24 cellular contexts compared by ENCODE assay signal in the genomic region with DNA sequence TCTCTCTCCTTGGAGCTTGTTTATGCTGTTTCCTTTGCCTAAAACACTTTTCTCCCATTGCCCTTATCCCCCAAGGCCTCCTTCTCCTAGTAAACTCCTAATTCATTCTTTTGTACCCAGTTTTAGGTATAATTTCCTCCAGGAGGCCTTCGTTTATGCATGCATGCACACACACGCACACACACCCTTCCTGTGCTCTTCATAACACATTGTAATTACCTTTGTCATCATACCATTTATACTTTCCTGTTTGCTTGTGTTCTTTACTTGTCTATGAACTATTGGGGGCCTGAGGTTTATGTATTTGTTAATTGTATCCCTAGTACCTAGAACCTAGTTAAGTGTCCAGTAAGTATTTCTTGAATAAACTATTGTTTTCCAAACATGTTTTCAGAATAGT. TPM values are rescaled to one million over a fixed set of nuclear protein-coding genes. Genes with fewer than 3 reads are reported as not detected.
DNase-seq lines count a peak whose midpoint lies in the region; ATAC-seq and TF ChIP-seq lines count a peak whose summit lies in the region.
"Had no signal": no experiment of that assay in that cellular context is flagged by ENCODE, and none has a peak within 500 bp of the region (broad histone marks: within the 10 kb centered on the region; RNA-seq: fewer than 3 reads in every experiment).

No MANE protein-coding gene starts in this region.

- H3K27ac Mint-ChIP-seq in activated naive CD4-positive, alpha-beta T cell treated with anti-CD3 and anti-CD28 coated beads, Interleukin-2, amount 50 U/mL, for 24 hours = peak overlapping the region; percentile 7
- H3K27ac Mint-ChIP-seq in activated naive CD4-positive, alpha-beta T cell treated with anti-CD3 and anti-CD28 coated beads, Interleukin-2, amount 10 ng/mL, durations not matched to agents 7 days and 5 days = no peak overlapping the region
- H3K27ac Mint-ChIP-seq in T-cell = peak overlapping the region; percentile 28 to 66
- H3K27ac Mint-ChIP-seq in stimulated activated memory B cell treated with anti-CD40 and anti-IgM and Interleukin-4, amounts not matched to agents 10 μg/mL and 1 μg/mL and 100 μg/mL, for 72 hours = peak overlapping the region; percentile 74

- no peak for TF ChIP-seq CTCF in foreskin keratinocyte (conservative IDR thresholded peaks at IDR 0.05)
- no peak for TF ChIP-seq CTCF in right atrium auricular region (IDR thresholded peaks at IDR 0.05)

- H3K27me3 ChIP-seq in foreskin keratinocyte (no peaks in the 10 kb centered on the region), MG63 (no peaks in the 10 kb centered on the region), right atrium auricular region (no peaks in the 10 kb centered on the region)
- H3K27me3 ChIP-seq: left lung, suprapubic skin, vagina had no signal

- no peak overlapping the region for H3K4me3 ChIP-seq in MG63
- H3K4me3 ChIP-seq in right atrium auricular region = no peak overlapping the region
- H3K4me3 ChIP-seq: left lung, suprapubic skin, vagina had no signal

- H3K4me1 ChIP-seq in foreskin keratinocyte = peaks cover 38% of the 10 kb centered on the region
- H3K4me1 ChIP-seq in right atrium auricular region = no peaks in the 10 kb centered on the region
- H3K4me1 ChIP-seq: left lung, suprapubic skin, vagina had no signal

- no peaks in the 10 kb centered on the region for H3K27me3 Mint-ChIP-seq in activated naive CD4-positive, alpha-beta T cell treated with anti-CD3 and anti-CD28 coated beads, Interleukin-2, amount 50 U/mL, for 24 hours
- no peaks in the 10 kb centered on the region for H3K27me3 Mint-ChIP-seq in activated naive CD4-positive, alpha-beta T cell treated with anti-CD3 and anti-CD28 coated beads, Interleukin-2, amount 10 ng/mL, durations not matched to agents 7 days and 5 days
- peaks cover 0 to 8% of the 10 kb centered on the region in 2 donors for H3K27me3 Mint-ChIP-seq in T-cell
- H3K27me3 Mint-ChIP-seq in stimulated activated memory B cell treated with anti-CD40 and anti-IgM and Interleukin-4, amounts not matched to agents 10 μg/mL and 1 μg/mL and 100 μg/mL, for 72 hours = no peaks in the 10 kb centered on the region

- peaks cover 9% of the 10 kb centered on the region for H3K36me3 ChIP-seq in MG63
- peaks cover 10% of the 10 kb centered on the region for H3K36me3 ChIP-seq in right atrium auricular region

- H3K27ac ChIP-seq in foreskin keratinocyte = peak overlapping the region; percentile 54
- H3K27ac ChIP-seq in right atrium auricular region = no peak overlapping the region
- H3K27ac ChIP-seq: C4-2B, left lung, suprapubic skin, vagina had no signal

- CTCF ChIA-PET in activated naive CD4-positive, alpha-beta T cell treated with anti-CD3 and anti-CD28 coated beads, Interleukin-2, amount 10 ng/mL, durations not matched to agents 7 days and 5 days (lab: Charles Lee) = no interaction called here
- CTCF ChIA-PET in T-cell (lab: Charles Lee) = no interaction called here

- H3K4me1 Mint-ChIP-seq in activated naive CD4-positive, alpha-beta T cell treated with anti-CD3 and anti-CD28 coated beads, Interleukin-2, amount 50 U/mL, for 24 hours = peaks cover 13% of the 10 kb centered on the region
- H3K4me1 Mint-ChIP-seq in activated naive CD4-positive, alpha-beta T cell treated with anti-CD3 and anti-CD28 coated beads, Interleukin-2, amount 10 ng/mL, durations not matched to agents 7 days and 5 days = peaks cover 3% of the 10 kb centered on the region
- H3K4me1 Mint-ChIP-seq in T-cell = peaks cover 8 to 20% (median 18%) of the 10 kb centered on the region in 3 donors
- peaks cover 25% of the 10 kb centered on the region for H3K4me1 Mint-ChIP-seq in stimulated activated memory B cell treated with anti-CD40 and anti-IgM and Interleukin-4, amounts not matched to agents 10 μg/mL and 1 μg/mL and 100 μg/mL, for 72 hours

- H3K9me3 Mint-ChIP-seq in activated naive CD4-positive, alpha-beta T cell treated with anti-CD3 and anti-CD28 coated beads, Interleukin-2, amount 50 U/mL, for 24 hours = no peaks in the 10 kb centered on the region
- H3K9me3 Mint-ChIP-seq in activated naive CD4-positive, alpha-beta T cell treated with anti-CD3 and anti-CD28 coated beads, Interleukin-2, amount 10 ng/mL, durations not matched to agents 7 days and 5 days = no peaks in the 10 kb centered on the region
- no peaks in the 10 kb centered on the region for H3K9me3 Mint-ChIP-seq in T-cell
- H3K9me3 Mint-ChIP-seq in stimulated activated memory B cell treated with anti-CD40 and anti-IgM and Interleukin-4, amounts not matched to agents 10 μg/mL and 1 μg/mL and 100 μg/mL, for 72 hours = no peaks in the 10 kb centered on the region

- POLR2A ChIA-PET in T-cell (lab: Charles Lee) = no interaction called here

- H3K9me3 ChIP-seq in MG63 (no peaks in the 10 kb centered on the region), right atrium auricular region (no peaks in the 10 kb centered on the region)
- H3K9me3 ChIP-seq: left lung, suprapubic skin, vagina had no signal

- H3K36me3 Mint-ChIP-seq in activated naive CD4-positive, alpha-beta T cell treated with anti-CD3 and anti-CD28 coated beads, Interleukin-2, amount 50 U/mL, for 24 hours = no peaks in the 10 kb centered on the region
- peaks cover 33% of the 10 kb centered on the region for H3K36me3 Mint-ChIP-seq in activated naive CD4-positive, alpha-beta T cell treated with anti-CD3 and anti-CD28 coated beads, Interleukin-2, amount 10 ng/mL, durations not matched to agents 7 days and 5 days
- peaks cover 23% of the 10 kb centered on the region for H3K36me3 Mint-ChIP-seq in T-cell
- peaks cover 40% of the 10 kb centered on the region for H3K36me3 Mint-ChIP-seq in stimulated activated memory B cell treated with anti-CD40 and anti-IgM and Interleukin-4, amounts not matched to agents 10 μg/mL and 1 μg/mL and 100 μg/mL, for 72 hours

- ATAC-seq in T-cell (replicated peaks in 1 of 4) (no peak), foreskin keratinocyte (peak; percentile 60)
- no peak for ATAC-seq in stimulated activated memory B cell treated with anti-CD40 and anti-IgM and Interleukin-4, amounts not matched to agents 10 μg/mL and 1 μg/mL and 100 μg/mL, for 72 hours
- ATAC-seq: left lung, right cardiac atrium had no signal

- no peak for DNase-seq in activated naive CD4-positive, alpha-beta T cell treated with anti-CD3 and anti-CD28 coated beads, Interleukin-2, amount 10 ng/mL, durations not matched to agents 7 days and 5 days
- no peak for DNase-seq in T-cell
- DNase-seq in foreskin keratinocyte = peak in 1 of 2 donors; percentile 46
- DNase-seq in MG63 = no peak
- DNase-seq in SIG-M5 (lab: John Stamatoyannopoulos, UW) = no peak
- DNase-seq in right atrium auricular region (ENCODE audit: low spot score) = no peak
- DNase-seq: activated naive CD4-positive, alpha-beta T cell; amygdala; cerebellar nuclear complex; effector memory CD4-positive, alpha-beta T cell; GDM1; glutamatergic neuron; GOT3; left lung; NCI-H1694 treated with DMSO at 0.1 percent for 48 hours; NCI-H69; nucleus accumbens; right cardiac atrium; stimulated activated CD8-positive, alpha-beta memory T cell treated with anti-CD3 and anti-CD28 coated beads, Interleukin-4, amount 100 ng/mL, for 48 hours had no signal

- H3K4me3 Mint-ChIP-seq in activated naive CD4-positive, alpha-beta T cell treated with anti-CD3 and anti-CD28 coated beads, Interleukin-2, amount 50 U/mL, for 24 hours = no peak overlapping the region
- no peak overlapping the region for H3K4me3 Mint-ChIP-seq in activated naive CD4-positive, alpha-beta T cell treated with anti-CD3 and anti-CD28 coated beads, Interleukin-2, amount 10 ng/mL, durations not matched to agents 7 days and 5 days
- H3K4me3 Mint-ChIP-seq in T-cell = no peak overlapping the region
- no peak overlapping the region for H3K4me3 Mint-ChIP-seq in stimulated activated memory B cell treated with anti-CD40 and anti-IgM and Interleukin-4, amounts not matched to agents 10 μg/mL and 1 μg/mL and 100 μg/mL, for 72 hours

RNA-seq across cellular contexts. Expression of gene XIAP, which starts 45.5 kb away (rescaled TPM):
- total RNA-seq in T-cell = 10 to 100 TPM; 40.4 to 59.6 (median 46.1) TPM
- total RNA-seq in foreskin keratinocyte = 24.9 and 26.0 TPM in 2 replicates
- 7.8 and 8.2 TPM in 2 replicates for polyA plus RNA-seq in foreskin keratinocyte
- total RNA-seq in MG63 (2014; rRNA removed; shearing (Covaris generic); ENCODE audit: low replicate concordance) = 25.6 and 55.3 TPM in 2 replicates
- total RNA-seq in right atrium auricular region = 10 to 100 TPM; 19.6 to 22.0 TPM

RNA-seq across cellular contexts. Expression of gene STAG2, which starts 56.2 kb away (rescaled TPM):
- total RNA-seq in T-cell (10 to 100 TPM; 80.7 to 98.7 (median 95.2) TPM), foreskin keratinocyte (46.6 and 46.7 TPM in 2 replicates), right atrium auricular region (10 to 100 TPM; 26.8 to 45.8 TPM)
- polyA plus RNA-seq in foreskin keratinocyte = 7.9 and 9.4 TPM in 2 replicates
- 45.5 and 64.9 TPM in 2 replicates for total RNA-seq in MG63 (2014; rRNA removed; shearing (Covaris generic); ENCODE audit: low replicate concordance)
